In genomic region chr2:119873350-119874013, GRCh38 we compare ENCODE assay signal across 20 cellular contexts.
DNase-seq lines count a peak whose midpoint lies in the region; ATAC-seq and TF ChIP-seq lines count a peak whose summit lies in the region.
"Had no signal": no experiment of that assay in that cellular context is flagged by ENCODE, and none has a peak within 500 bp of the region (broad histone marks: within the 10 kb centered on the region; RNA-seq: fewer than 3 reads in every experiment).

No MANE protein-coding gene starts in this region.

- no peak for TF ChIP-seq POLR2A in lower leg skin (IDR thresholded peaks at IDR 0.05)

- peaks cover 52% of the 10 kb centered on the region for H3K4me1 Mint-ChIP-seq in Calu3 (ENCODE audit: low read depth, unreplicated experiment)

- no peak overlapping the region for H3K4me3 ChIP-seq in fibroblast of mammary gland (ENCODE audit: control insufficient read depth, low read depth, low read length)
- no peak overlapping the region for H3K4me3 ChIP-seq in mesodermal cell (ENCODE audit: extremely low read depth, insufficient read depth, low read length, poor library complexity, severe bottlenecking)
- H3K4me3 ChIP-seq in lower leg skin (ENCODE audit: low read depth, poor library complexity, severe bottlenecking), result no peak overlapping the region
- no peak overlapping the region for H3K4me3 ChIP-seq in aorta (ENCODE audit: low read length in 2 of 2)
- H3K4me3 ChIP-seq: PC-9 had no signal

- intact Hi-C loops in Calu3 (cut with micrococcal nuclease; ENCODE audit: unreplicated experiment), result loop anchor here (5.0 kb wide), 1 partner anchor 111 kb away; no protein-coding TSS in a partner anchor
- intact Hi-C loops in lower leg skin (cut with DNase I; ENCODE audit: low total_unique reads), result no loop called here
- intact Hi-C loops in aorta (cut with DNase I), result no loop called here

- WGBS in mesodermal cell (ENCODE audit: insufficient coverage in 2 of 2), 2 experiments, result 86 to 100% methylated on average over 1 to 2 of the region's 4 CpGs
- WGBS in lower leg skin, 2 donors, result 69 to 72% methylated on average over 4 of the region's 4 CpGs
- WGBS in aorta, 2 donors, result 81 to 83% methylated on average over 4 of the region's 4 CpGs

- peaks cover 6% of the 10 kb centered on the region for H3K4me1 ChIP-seq in mesodermal cell (ENCODE audit: control insufficient read depth, insufficient read depth, low read length, poor library complexity, severe bottlenecking)
- H3K4me1 ChIP-seq in aorta (ENCODE audit: control insufficient read depth in 1 of 2, insufficient read depth in 2 of 2, low read length in 2 of 2), result no peaks in the 10 kb centered on the region

- no peaks in the 10 kb centered on the region for H3K9me3 Mint-ChIP-seq in Calu3 (ENCODE audit: low read depth, unreplicated experiment)
- H3K9me3 Mint-ChIP-seq: CD4-positive, alpha-beta T cell had no signal

- CTCF ChIA-PET in Calu3 (lab: Charles Lee), result interaction anchor here (1.0 kb wide), 1 partner anchor 79 kb away, joined by 3 read pairs; no protein-coding TSS in a partner anchor

- TF ChIP-seq CTCF in Calu3 (IDR thresholded peaks at IDR 0.05; ENCODE audit: unreplicated experiment) (no peak), fibroblast of mammary gland (conservative IDR thresholded peaks at IDR 0.05; ENCODE audit: control insufficient read depth, insufficient read depth, low read depth, low read length) (no peak), lower leg skin (IDR thresholded peaks at IDR 0.05) (no peak)

- H3K36me3 ChIP-seq in mesodermal cell (ENCODE audit: control insufficient read depth, insufficient read depth, low read length) (no peaks in the 10 kb centered on the region), aorta (ENCODE audit: control insufficient read depth in 1 of 2, insufficient read depth in 2 of 2, low read length in 1 of 2) (no peaks in the 10 kb centered on the region)

- no peaks in the 10 kb centered on the region for H3K36me3 Mint-ChIP-seq in Calu3 (ENCODE audit: insufficient read depth, unreplicated experiment)

- DNase-seq in Calu3 (no peak), NCI-H82 treated with DMSO at 0.1 percent for 48 hours (lab: John Stamatoyannopoulos, UW; ENCODE audit: unreplicated experiment) (peak; percentile 75), fibroblast of mammary gland (ENCODE audit: low read depth) (peak; percentile 45), lower leg skin (ENCODE audit: low spot score in 2 of 2) (no peak), aorta (no peak)
- DNase-seq in activated CD8-positive, alpha-beta memory T cell treated with anti-CD3 and anti-CD28 coated beads, Interleukin-2, amount 50 U/mL, for 48 hours, result no peak
- DNase-seq: CD4-positive, alpha-beta T cell; DMS79 treated with DMSO at 0.1 percent for 48 hours; H9; NCI-H1417; NCI-H187 treated with DMSO at 0.1 percent for 48 hours; NCI-H2227 treated with DMSO at 0.1 percent for 48 hours; NCI-H510A treated with DMSO at 0.1 percent for 48 hours; PC-9; SIG-M5 had no signal

- peak overlapping the region; percentile 2 for H3K27ac Mint-ChIP-seq in Calu3 (ENCODE audit: unreplicated experiment)
- H3K27ac Mint-ChIP-seq: CD4-positive, alpha-beta T cell had no signal

- no TSS peak for BruUV-seq in Calu3 (replicated peaks; lab: Mats Ljungman, UMichigan)

- H3K27me3 Mint-ChIP-seq in Calu3 (ENCODE audit: unreplicated experiment), result no peaks in the 10 kb centered on the region
- H3K27me3 Mint-ChIP-seq: CD4-positive, alpha-beta T cell had no signal

- ATAC-seq in GM19351 (IDR thresholded peaks at IDR 0.05; ENCODE audit: unreplicated experiment) (no peak), aorta (ENCODE audit: low FRiP score) (no peak)
- ATAC-seq: HepG2 had no signal

- H3K4me3 Mint-ChIP-seq in Calu3 (ENCODE audit: low read depth, unreplicated experiment), result no peak overlapping the region
- H3K4me3 Mint-ChIP-seq: CD4-positive, alpha-beta T cell; H9 had no signal

- H3K9me3 ChIP-seq in mesodermal cell (ENCODE audit: control insufficient read depth, low read length), result no peaks in the 10 kb centered on the region
- no peaks in the 10 kb centered on the region for H3K9me3 ChIP-seq in aorta (ENCODE audit: control insufficient read depth, low read length)

- H3K27ac ChIP-seq in mesodermal cell (ENCODE audit: low read depth, low read length, severe bottlenecking), result peak overlapping the region; percentile 58
- H3K27ac ChIP-seq in aorta (ENCODE audit: low read depth in 1 of 2, low read length in 2 of 2), result no peak overlapping the region
- H3K27ac ChIP-seq: KMS-11, PC-9, RWPE1 had no signal

- H3K27me3 ChIP-seq in aorta (ENCODE audit: control insufficient read depth in 1 of 2, insufficient read depth in 2 of 2, low read length in 1 of 2), result no peaks in the 10 kb centered on the region

Comparison
In these comparisons a context has a peak if more than half of its experiments do, and no peak if none do; other contexts are left out.
1. DNase-seq: peak in NCI-H82 treated with DMSO at 0.1 percent for 48 hours (single experiment) and fibroblast of mammary gland (single experiment); none in Calu3 (single experiment), activated CD8-positive, alpha-beta memory T cell treated with anti-CD3 and anti-CD28 coated beads, Interleukin-2, amount 50 U/mL, for 48 hours (single experiment), lower leg skin (0 of 2) and aorta (0 of 2).